In the genomic region with DNA sequence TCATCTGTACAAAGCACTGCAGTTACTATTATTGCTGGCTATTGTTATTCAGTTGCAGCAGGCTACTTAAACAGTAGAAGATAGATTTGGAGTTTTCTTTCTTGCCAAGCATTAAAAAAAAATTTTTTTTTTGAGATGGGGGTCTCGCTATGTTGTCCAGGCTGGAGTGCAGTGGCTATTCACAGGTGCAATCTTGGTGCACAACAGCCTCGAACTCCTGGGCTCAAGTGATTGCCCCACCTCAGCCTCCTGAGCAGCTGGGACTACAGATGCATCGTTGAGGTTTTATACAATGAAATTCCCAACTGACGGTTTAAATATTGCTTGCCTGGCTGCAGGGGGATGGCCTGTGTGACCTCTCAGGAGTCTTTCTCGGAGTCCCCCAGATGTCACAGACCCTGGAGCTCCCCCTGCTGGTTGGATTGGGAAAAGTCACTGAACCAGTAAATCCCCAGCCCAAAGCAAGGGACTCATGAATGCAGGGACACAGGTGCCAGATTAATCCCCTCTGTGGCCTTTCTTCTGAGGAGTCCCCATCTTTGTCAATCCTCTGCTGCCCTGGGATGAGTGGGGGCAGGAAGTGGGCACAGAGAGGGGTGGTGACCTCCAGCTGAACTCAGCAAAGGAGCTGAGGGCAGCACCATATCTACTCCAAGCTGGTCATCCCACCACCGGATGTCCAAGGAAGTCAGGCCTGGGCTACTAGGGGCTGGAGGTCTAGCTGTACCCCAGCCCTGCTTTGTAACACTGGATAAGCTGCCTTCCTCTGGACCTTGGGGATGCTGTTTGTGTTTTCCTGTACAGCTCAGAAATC, we compare ENCODE assay signal across 1 cellular context.
TF ChIP-seq lines count a peak whose summit lies in the region.

No MANE protein-coding gene starts in this region.

TF ChIP-seq in GM23338, 12 proteins besides CTCF, POLR2A, EP300 and RAD21 (continued from another document):
- TF ChIP-seq ZNF462 (CRISPR knock-in tag; IDR thresholded peaks at IDR 0.05) (no peak), NANOG (IDR thresholded peaks at IDR 0.05; ENCODE audit: borderline replicate concordance) (no peak), JUNB (IDR thresholded peaks at IDR 0.05; ENCODE audit: unreplicated experiment) (no peak), ZNF331 (CRISPR knock-in tag; IDR thresholded peaks at IDR 0.05; ENCODE audit: low read depth) (no peak), EZH2 (IDR thresholded peaks at IDR 0.05; ENCODE audit: low read depth, unreplicated experiment) (no peak), STAT1 (IDR thresholded peaks at IDR 0.05; ENCODE audit: unreplicated experiment) (no peak), CREB1 (CRISPR knock-in tag; IDR thresholded peaks at IDR 0.05; ENCODE audit: low read depth) (no peak), REST (IDR thresholded peaks at IDR 0.05; ENCODE audit: unreplicated experiment) (no peak), EZH2phosphoT487 (IDR thresholded peaks at IDR 0.05; ENCODE audit: unreplicated experiment) (no peak), ZNF114 (CRISPR knock-in tag; IDR thresholded peaks at IDR 0.05) (no peak)
- TF ChIP-seq, protein P1, sequence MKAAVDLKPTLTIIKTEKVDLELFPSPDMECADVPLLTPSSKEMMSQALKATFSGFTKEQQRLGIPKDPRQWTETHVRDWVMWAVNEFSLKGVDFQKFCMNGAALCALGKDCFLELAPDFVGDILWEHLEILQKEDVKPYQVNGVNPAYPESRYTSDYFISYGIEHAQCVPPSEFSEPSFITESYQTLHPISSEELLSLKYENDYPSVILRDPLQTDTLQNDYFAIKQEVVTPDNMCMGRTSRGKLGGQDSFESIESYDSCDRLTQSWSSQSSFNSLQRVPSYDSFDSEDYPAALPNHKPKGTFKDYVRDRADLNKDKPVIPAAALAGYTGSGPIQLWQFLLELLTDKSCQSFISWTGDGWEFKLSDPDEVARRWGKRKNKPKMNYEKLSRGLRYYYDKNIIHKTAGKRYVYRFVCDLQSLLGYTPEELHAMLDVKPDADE (IDR thresholded peaks at IDR 0.05): no peak
